ENCODE assay signal across 29 cellular contexts in genomic region chr10:106424981-106425380, GRCh38.
A peak's percentile ranks its signal among the peaks of the same experiment; 100 is the strongest.
DNase-seq lines count a peak whose midpoint lies in the region; ATAC-seq and TF ChIP-seq lines count a peak whose summit lies in the region.
"Had no signal": no experiment of that assay in that cellular context is flagged by ENCODE, and none has a peak within 500 bp of the region (broad histone marks: within the 10 kb centered on the region; RNA-seq: fewer than 3 reads in every experiment).

No MANE protein-coding gene starts in this region.

- TF ChIP-seq CTCF in RWPE1 (conservative IDR thresholded peaks at IDR 0.05; ENCODE audit: low read depth): no peak
- no peak for TF ChIP-seq CTCF in GM23338 (conservative IDR thresholded peaks at IDR 0.05; ENCODE audit: low read depth in 2 of 2)

- H3K4me1 ChIP-seq in GM23248 (ENCODE audit: insufficient read depth): peaks cover 15% of the 10 kb centered on the region
- no peaks in the 10 kb centered on the region; the same call in 1 of the 2 replicates for H3K4me1 ChIP-seq in GM23338 (ENCODE audit: insufficient read depth)
- H3K4me1 ChIP-seq: heart left ventricle, pancreas, right atrium auricular region had no signal

- H3K9me3 Mint-ChIP-seq in activated T-cell treated with anti-CD3 and anti-CD28 coated beads, Interleukin-2, amount 50 U/mL, for 4 hours: peaks cover 3% of the 10 kb centered on the region
- H3K9me3 Mint-ChIP-seq in GM23338: no peaks in the 10 kb centered on the region

- H4K20me1 ChIP-seq in GM23248 (ENCODE audit: insufficient read depth) (no peaks in the 10 kb centered on the region), GM23338 (replicated peaks; ENCODE audit: insufficient read depth) (no peaks in the 10 kb centered on the region)

- no peaks in the 10 kb centered on the region for H3K9me3 ChIP-seq in GM23248 (ENCODE audit: low read depth)
- H3K9me3 ChIP-seq: heart left ventricle, pancreas, right atrium auricular region had no signal

- H3K9me2 ChIP-seq in GM23248 (ENCODE audit: insufficient read depth) (no peaks in the 10 kb centered on the region), GM23338 (ENCODE audit: insufficient read depth) (no peaks in the 10 kb centered on the region)

- H3K36me3 ChIP-seq in GM23248 (ENCODE audit: low read depth) (no peaks in the 10 kb centered on the region), GM23338 (ENCODE audit: insufficient read depth) (no peaks in the 10 kb centered on the region)
- H3K36me3 ChIP-seq: heart left ventricle, pancreas, right atrium auricular region had no signal

- H3F3A ChIP-seq in GM23248 (ENCODE audit: insufficient read depth): peaks cover 7% of the 10 kb centered on the region
- no peaks in the 10 kb centered on the region for H3F3A ChIP-seq in GM23338 (replicated peaks; ENCODE audit: low read depth)

- H3K27me3 ChIP-seq in GM23248 (replicated peaks; ENCODE audit: insufficient read depth) (no peaks in the 10 kb centered on the region), GM23338 (ENCODE audit: insufficient read depth) (no peaks in the 10 kb centered on the region)
- H3K27me3 ChIP-seq: heart left ventricle, pancreas, right atrium auricular region had no signal

- 45 to 71% methylated on average over 1 of the region's 1 CpG for WGBS in GM23248 (ENCODE audit: low coverage in 1 of 2, low lambda C conversion rate in 2 of 2, missing lambda C conversion rate in 2 of 2), 2 experiments

- H3K27ac ChIP-seq in GM23248 (peak overlapping the region; percentile 82), RWPE1 (no peak overlapping the region), epithelial cell of prostate (peak overlapping the region; percentile 97), GM23338 (ENCODE audit: low read depth) (no peak overlapping the region)
- H3K27ac ChIP-seq: heart left ventricle, pancreas, right atrium auricular region, SK-N-MC had no signal

- in situ Hi-C loops in GM23248 (cut with MboI): no loop called here

- H3K27ac Mint-ChIP-seq in GM23338: no peak overlapping the region
- H3K27ac Mint-ChIP-seq: activated T-helper 17 cell treated with anti-CD3 and anti-CD28 coated beads, Interleukin-2, amount 50 U/mL, for 72 hours; CD14-positive monocyte had no signal

- CTCF ChIA-PET in RWPE1 (lab: Yijun Ruan, JAX): interaction anchor here (0.7 kb wide), 1 partner anchor 204 kb away, joined by 5 read pairs; no protein-coding TSS in a partner anchor

- ATAC-seq in GM18909 (IDR thresholded peaks at IDR 0.05; ENCODE audit: poor library complexity, unreplicated experiment) (no peak), GM23338 (no peak)
- ATAC-seq in activated T-cell treated with anti-CD3 and anti-CD28 coated beads, Interleukin-2, amount 50 U/mL, for 4 hours: no peak
- ATAC-seq: activated CD4-positive, CD25-positive, alpha-beta regulatory T cell treated with anti-CD3 and anti-CD28 coated beads, Interleukin-2, amount 50 U/mL, for 24 hours; activated T-helper 17 cell treated with anti-CD3 and anti-CD28 coated beads, Interleukin-2, amount 50 U/mL, for 72 hours; heart left ventricle; left cardiac atrium; pancreas had no signal

- POLR2A ChIA-PET in RWPE1 (lab: Yijun Ruan, JAX; ENCODE audit: low non-redundant PET): no interaction called here

- peak; percentile 37 for DNase-seq in GM23248
- peak; percentile 55 for DNase-seq in RWPE1 (ENCODE audit: low spot score)
- no peak for DNase-seq in epithelial cell of prostate (ENCODE audit: low read depth, low spot score)
- peak; percentile 42 for DNase-seq in non-pigmented ciliary epithelial cell (ENCODE audit: low read depth)
- no peak for DNase-seq in activated T-cell treated with anti-CD3 and anti-CD28 coated beads, Interleukin-2, amount 50 U/mL, for 4 hours
- DNase-seq in COR-L47 (lab: John Stamatoyannopoulos, UW): no peak
- no peak for DNase-seq in GM23338 (ENCODE audit: low spot score)
- DNase-seq: activated CD4-positive, alpha-beta T cell treated with anti-CD3 and anti-CD28 coated beads, Interleukin-2, amount 50 U/mL, for 48 hours; activated naive CD4-positive, alpha-beta T cell treated with anti-CD3 and anti-CD28 coated beads, Interleukin-2, amount 50 U/mL, for 16 hours; Calu3; central memory CD4-positive, alpha-beta T cell; DND-41; heart left ventricle; KG1; left cardiac atrium; MM.1S; NCI-H1417; NCI-H2029 treated with DMSO at 0.1 percent for 48 hours; NCI-H2227 treated with DMSO at 0.1 percent for 48 hours; NCI-H774; pancreas; stimulated activated CD4-positive, alpha-beta T cell treated with anti-CD3 and anti-CD28 coated beads, Interleukin-2, amount 100 ng/mL, for 48 hours; trophoblast cell had no signal

- H3K9ac ChIP-seq in GM23248: peak overlapping the region; percentile 45; the same call in 1 of the 2 replicates

- H2AFZ ChIP-seq in GM23248 (no peak overlapping the region), GM23338 (no peak overlapping the region)

- H3K36me3 Mint-ChIP-seq in activated T-cell treated with anti-CD3 and anti-CD28 coated beads, Interleukin-2, amount 50 U/mL, for 4 hours (ENCODE audit: insufficient read depth): no peaks in the 10 kb centered on the region
- H3K36me3 Mint-ChIP-seq in GM23338 (ENCODE audit: low read depth): no peaks in the 10 kb centered on the region
- H3K36me3 Mint-ChIP-seq: CD14-positive monocyte had no signal

- H3K4me1 Mint-ChIP-seq in activated T-cell treated with anti-CD3 and anti-CD28 coated beads, Interleukin-2, amount 50 U/mL, for 4 hours (ENCODE audit: low read depth): no peaks in the 10 kb centered on the region
- no peaks in the 10 kb centered on the region; the same call in 1 of the 3 replicates for H3K4me1 Mint-ChIP-seq in GM23338
- H3K4me1 Mint-ChIP-seq: activated T-helper 17 cell treated with anti-CD3 and anti-CD28 coated beads, Interleukin-2, amount 50 U/mL, for 72 hours; CD14-positive monocyte had no signal

- H3K4me2 ChIP-seq in GM23248 (ENCODE audit: unreplicated experiment) (no peak overlapping the region), GM23338 (no peak overlapping the region)

- H3K4me3 Mint-ChIP-seq in activated T-cell treated with anti-CD3 and anti-CD28 coated beads, Interleukin-2, amount 50 U/mL, for 4 hours: no peak overlapping the region
- H3K4me3 Mint-ChIP-seq in GM23338: no peak overlapping the region
- H3K4me3 Mint-ChIP-seq: activated T-helper 17 cell treated with anti-CD3 and anti-CD28 coated beads, Interleukin-2, amount 50 U/mL, for 72 hours; CD14-positive monocyte had no signal

- H3K79me2 ChIP-seq in GM23248 (ENCODE audit: insufficient read depth) (no peaks in the 10 kb centered on the region), GM23338 (replicated peaks; ENCODE audit: insufficient read depth) (no peaks in the 10 kb centered on the region)

- H3K4me3 ChIP-seq in GM23248 (no peak overlapping the region), GM23338 (no peak overlapping the region)
- H3K4me3 ChIP-seq: heart left ventricle, pancreas, right atrium auricular region, SK-N-MC had no signal

- H3K27me3 Mint-ChIP-seq in activated T-cell treated with anti-CD3 and anti-CD28 coated beads, Interleukin-2, amount 50 U/mL, for 4 hours (ENCODE audit: low read depth): no peaks in the 10 kb centered on the region
- H3K27me3 Mint-ChIP-seq in GM23338 (ENCODE audit: insufficient read depth, low read depth, poor library complexity): no peaks in the 10 kb centered on the region
- H3K27me3 Mint-ChIP-seq: activated T-helper 17 cell treated with anti-CD3 and anti-CD28 coated beads, Interleukin-2, amount 50 U/mL, for 72 hours had no signal

TF ChIP-seq in GM23338, 12 proteins besides CTCF, POLR2A, EP300 and RAD21:
- no peak for TF ChIP-seq JUNB (IDR thresholded peaks at IDR 0.05; ENCODE audit: unreplicated experiment)
- no peak for TF ChIP-seq REST (IDR thresholded peaks at IDR 0.05; ENCODE audit: unreplicated experiment)
TF ChIP-seq in GM23338: peak in this region for 0.

Comparison
In these comparisons a context has a peak if more than half of its experiments do, and no peak if none do; other contexts are left out.
1. DNase-seq: peak in GM23248 (single experiment), RWPE1 (single experiment) and non-pigmented ciliary epithelial cell (single experiment); none in epithelial cell of prostate (single experiment), activated T-cell treated with anti-CD3 and anti-CD28 coated beads, Interleukin-2, amount 50 U/mL, for 4 hours (single experiment), COR-L47 (single experiment) and GM23338 (single experiment).
2. H3K27ac ChIP-seq: peak in GM23248 (single experiment) and epithelial cell of prostate (single experiment); none in RWPE1 (single experiment) and GM23338 (single experiment).